ENCODE assay signal across 14 cellular contexts in genomic region chr3:150607267-150608065, GRCh38. TPM values are rescaled to one million over a fixed set of nuclear protein-coding genes. Genes with fewer than 3 reads are reported as not detected.
A peak's percentile ranks its signal among the peaks of the same experiment; 100 is the strongest.
DNase-seq lines count a peak whose midpoint lies in the region; ATAC-seq and TF ChIP-seq lines count a peak whose summit lies in the region.
"Had no signal": no experiment of that assay in that cellular context is flagged by ENCODE, and none has a peak within 500 bp of the region (broad histone marks: within the 10 kb centered on the region; RNA-seq: fewer than 3 reads in every experiment).

No MANE protein-coding gene starts in this region.

- H3K9me3 ChIP-seq in MM.1S (replicated peaks; ENCODE audit: insufficient read depth, low read length) (no peaks in the 10 kb centered on the region), neutrophil (no peaks in the 10 kb centered on the region)

- no peaks in the 10 kb centered on the region for H3K9me2 ChIP-seq in MM.1S (replicated peaks; ENCODE audit: insufficient read depth, low read length)

- H3K27ac ChIP-seq in MM.1S (ENCODE audit: low read length) (no peak overlapping the region), neutrophil (peak overlapping the region; percentile 93)
- H3K27ac ChIP-seq: coronary artery had no signal

- H3K27me3 Mint-ChIP-seq in T-helper 2 cell treated with Interferon-gamma antibody and Interleukin-4, amounts not matched to agents 5 μg/mL and 100 μg/mL, for 36 hours (ENCODE audit: low read depth) = no peaks in the 10 kb centered on the region
- H3K27me3 Mint-ChIP-seq in brain = peaks cover 14% of the 10 kb centered on the region

- TF ChIP-seq CTCF in MM.1S (IDR thresholded peaks at IDR 0.05; ENCODE audit: low read length) = no peak
- no peak for TF ChIP-seq CTCF in brain (conservative IDR thresholded peaks at IDR 0.05)
- no peak for TF ChIP-seq CTCF in neutrophil (IDR thresholded peaks at IDR 0.05)

- no peak for DNase-seq in T-helper 2 cell treated with Interferon-gamma antibody and Interleukin-4, amounts not matched to agents 5 μg/mL and 100 μg/mL, for 36 hours (ENCODE audit: low spot score)
- DNase-seq in T-helper 2 cell (no peak), MM.1S (no peak), NCI-H1417 treated with DMSO at 0.1 percent for 48 hours (lab: John Stamatoyannopoulos, UW) (no peak), DMS79 treated with DMSO at 0.1 percent for 48 hours (lab: John Stamatoyannopoulos, UW) (no peak)
- DNase-seq: activated naive CD4-positive, alpha-beta T cell treated with Interleukin-2 at 50 U/mL for 16 hours; foreskin melanocyte; NCI-H2171; SHP77; stimulated activated CD4-positive, alpha-beta T cell treated with anti-CD3 and anti-CD28 coated beads, Interleukin-4, amount 100 ng/mL, for 1 hour had no signal

- H3K9ac ChIP-seq in MM.1S (ENCODE audit: low read length) = no peak overlapping the region

- no peaks in the 10 kb centered on the region for H3K9me3 Mint-ChIP-seq in T-helper 2 cell treated with Interferon-gamma antibody and Interleukin-4, amounts not matched to agents 5 μg/mL and 100 μg/mL, for 36 hours
- H3K9me3 Mint-ChIP-seq in brain = peaks cover 0 to 4% (median 0%) of the 10 kb centered on the region in 5 experiments

- H4K20me1 ChIP-seq in MM.1S (ENCODE audit: insufficient read depth, low read length) = peaks cover 60% of the 10 kb centered on the region

- H3K36me3 ChIP-seq in MM.1S (replicated peaks; ENCODE audit: insufficient read depth, low read length) (peaks cover 20% of the 10 kb centered on the region), neutrophil (peaks cover 10% of the 10 kb centered on the region)

- H3F3A ChIP-seq in MM.1S (ENCODE audit: insufficient read depth, low read length) = peaks cover 33% of the 10 kb centered on the region

- H3K4me1 ChIP-seq in MM.1S (ENCODE audit: low read length) = peaks cover 49% of the 10 kb centered on the region
- peaks cover 53 to 63% of the 10 kb centered on the region in 2 experiments for H3K4me1 ChIP-seq in neutrophil (ENCODE audit: control insufficient read depth in 1 of 2, insufficient read depth in 1 of 2, low read depth in 1 of 2, low read length in 1 of 2)

- peak overlapping the region; percentile 2 for H3K4me3 Mint-ChIP-seq in T-helper 2 cell treated with Interferon-gamma antibody and Interleukin-4, amounts not matched to agents 5 μg/mL and 100 μg/mL, for 36 hours
- peak overlapping the region in 4 of 5 experiments; percentile 1 to 13 (median 2) for H3K4me3 Mint-ChIP-seq in brain

- H3K36me3 Mint-ChIP-seq in T-helper 2 cell treated with Interferon-gamma antibody and Interleukin-4, amounts not matched to agents 5 μg/mL and 100 μg/mL, for 36 hours (ENCODE audit: low read depth) = peaks cover 41% of the 10 kb centered on the region
- peaks cover 70% of the 10 kb centered on the region for H3K36me3 Mint-ChIP-seq in brain

- H2AFZ ChIP-seq in MM.1S (ENCODE audit: low read length) = no peak overlapping the region

- H3K4me2 ChIP-seq in MM.1S (ENCODE audit: low read depth, low read length) = peak overlapping the region; percentile 52

- H3K4me1 Mint-ChIP-seq in T-helper 2 cell treated with Interferon-gamma antibody and Interleukin-4, amounts not matched to agents 5 μg/mL and 100 μg/mL, for 36 hours (ENCODE audit: low read depth) = peaks cover 54% of the 10 kb centered on the region
- peaks cover 78% of the 10 kb centered on the region for H3K4me1 Mint-ChIP-seq in brain

- H3K4me3 ChIP-seq in MM.1S (ENCODE audit: low read length) (peak overlapping the region; percentile 27), neutrophil (ENCODE audit: low read depth in 1 of 2, low read length in 1 of 2) (no peak overlapping the region)

- peak overlapping the region; percentile 4 for H3K27ac Mint-ChIP-seq in T-helper 2 cell treated with Interferon-gamma antibody and Interleukin-4, amounts not matched to agents 5 μg/mL and 100 μg/mL, for 36 hours
- peak overlapping the region in 1 of 5 experiments; percentile 5 for H3K27ac Mint-ChIP-seq in brain

- H3K27me3 ChIP-seq in MM.1S (replicated peaks; ENCODE audit: insufficient read depth, low read length) (no peaks in the 10 kb centered on the region), neutrophil (no peaks in the 10 kb centered on the region)

- no peak for ATAC-seq in HG02610 (IDR thresholded peaks at IDR 0.05; ENCODE audit: unreplicated experiment)

- H3K79me2 ChIP-seq in MM.1S (ENCODE audit: low read length) = peaks cover 100% of the 10 kb centered on the region

RNA-seq across cellular contexts. Expression of gene SELENOT, which starts 4.3 kb away (rescaled TPM):
- 47.2 TPM for polyA plus RNA-seq in brain (ENCODE audit: insufficient read depth, low read depth, low replicate concordance)
